In the genomic region with DNA sequence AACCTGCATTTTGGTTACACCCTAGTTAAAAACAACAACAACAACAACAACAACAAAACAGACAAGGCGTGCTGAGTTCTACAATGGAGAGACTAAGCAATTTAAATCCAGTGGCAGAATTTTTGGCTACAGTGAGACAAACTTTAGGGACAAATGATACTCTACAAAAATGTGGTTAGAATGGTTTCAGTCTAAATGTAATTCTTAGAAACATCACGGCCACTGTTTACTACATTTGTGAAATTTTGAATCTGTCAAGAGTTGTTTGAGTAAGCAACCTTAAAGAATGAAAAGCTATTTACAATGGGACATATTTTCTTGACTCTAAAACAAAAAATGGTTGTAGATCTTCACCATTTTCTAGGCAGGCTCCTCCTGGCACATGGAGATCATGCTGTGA, we compare ENCODE assay signal across 36 cellular contexts.
DNase-seq lines count a peak whose midpoint lies in the region; FAIRE-seq and TF ChIP-seq lines count a peak whose summit lies in the region.
"Had no signal": no experiment of that assay in that cellular context is flagged by ENCODE, and none has a peak within 500 bp of the region (broad histone marks: within the 10 kb centered on the region; RNA-seq: fewer than 3 reads in every experiment).

No MANE protein-coding gene starts in this region.

- H3K36me3 ChIP-seq in HUES48 (ENCODE audit: control insufficient read depth, insufficient read depth, low read length) (no peaks in the 10 kb centered on the region), astrocyte (ENCODE audit: insufficient read depth, low read length) (no peaks in the 10 kb centered on the region)
- H3K36me3 ChIP-seq: cardiac muscle cell, gastrocnemius medialis, SJCRH30 had no signal

- H3K36me3 Mint-ChIP-seq in astrocyte (ENCODE audit: low read depth, unreplicated experiment): no peaks in the 10 kb centered on the region
- no peaks in the 10 kb centered on the region for H3K36me3 Mint-ChIP-seq in osteocyte (ENCODE audit: unreplicated experiment)
- H3K36me3 Mint-ChIP-seq: activated naive CD4-positive, alpha-beta T cell treated with anti-CD3 and anti-CD28 coated beads, Interleukin-2, amount 50 U/mL, for 24 hours had no signal

- peak; percentile 39 for FAIRE-seq in astrocyte (lab: Jason Lieb, UNC)
- FAIRE-seq: endometrium, GM18507, kidney, urothelium cell line had no signal

- H3K27me3 ChIP-seq in HUES48 (ENCODE audit: control insufficient read depth, insufficient read depth, low read length) (no peaks in the 10 kb centered on the region), astrocyte (ENCODE audit: insufficient read depth, low read length) (no peaks in the 10 kb centered on the region)
- H3K27me3 ChIP-seq: BLaER1 treated with 17β-estradiol and CSF1 and Interleukin-3, amounts not matched to agents 10 nM and 100 nM; cardiac muscle cell; gastrocnemius medialis; hepatocyte; SJCRH30; testis had no signal

- H3K27ac Mint-ChIP-seq in astrocyte (ENCODE audit: unreplicated experiment) (no peak overlapping the region), osteocyte (ENCODE audit: unreplicated experiment) (peak overlapping the region; percentile 50)
- H3K27ac Mint-ChIP-seq: activated naive CD4-positive, alpha-beta T cell treated with anti-CD3 and anti-CD28 coated beads, Interleukin-2, amount 50 U/mL, for 24 hours; activated T-helper 17 cell treated with anti-CD3 and anti-CD28 coated beads, Interleukin-2, amount 50 U/mL, for 72 hours; IgD-negative memory B cell; progenitor cell of endocrine pancreas; T-cell had no signal

- H3K4me3 ChIP-seq in HUES48 (ENCODE audit: low read depth, low read length): peak overlapping the region; percentile 41
- no peak overlapping the region for H3K4me3 ChIP-seq in astrocyte (ENCODE audit: insufficient read depth, low read depth, low read length)
- H3K4me3 ChIP-seq: BLaER1 treated with 17β-estradiol and CSF1 and Interleukin-3, amounts not matched to agents 10 nM and 100 nM; cardiac muscle cell; gastrocnemius medialis; hepatocyte; SJCRH30; testis had no signal

- H3K79me2 ChIP-seq in astrocyte (ENCODE audit: insufficient read depth, low read length): no peaks in the 10 kb centered on the region
- H3K79me2 ChIP-seq: hepatocyte had no signal

- peak overlapping the region; percentile 97 for H3K27ac ChIP-seq in HUES48 (ENCODE audit: low read depth, low read length)
- no peak overlapping the region for H3K27ac ChIP-seq in astrocyte (ENCODE audit: low read depth, low read length)
- H3K27ac ChIP-seq: BLaER1 treated with 17β-estradiol and CSF1 and Interleukin-3, amounts not matched to agents 10 nM and 100 nM; cardiac muscle cell; gastrocnemius medialis; hepatocyte; SJCRH30; testis had no signal

- H3K9me3 Mint-ChIP-seq in astrocyte (ENCODE audit: unreplicated experiment) (no peaks in the 10 kb centered on the region), osteocyte (ENCODE audit: unreplicated experiment) (peaks cover under 1% of the 10 kb centered on the region)
- H3K9me3 Mint-ChIP-seq: activated naive CD4-positive, alpha-beta T cell treated with anti-CD3 and anti-CD28 coated beads, Interleukin-2, amount 50 U/mL, for 24 hours; activated T-helper 17 cell treated with anti-CD3 and anti-CD28 coated beads, Interleukin-2, amount 50 U/mL, for 72 hours; IgD-negative memory B cell; T-cell had no signal

- no peak for DNase-seq in astrocyte (ENCODE audit: low read depth)
- peak; percentile 10 for DNase-seq in iPS-NIHi11 (ENCODE audit: low spot score)
- DNase-seq in osteocyte (ENCODE audit: extremely low spot score, unreplicated experiment): no peak
- DNase-seq in NCI-H2081 treated with DMSO at 0.1 percent for 48 hours (lab: John Stamatoyannopoulos, UW): no peak
- no peak for DNase-seq in NCI-H524 (lab: John Stamatoyannopoulos, UW)
- DNase-seq in NAMALWA (ENCODE audit: low spot score): no peak
- DNase-seq in epidermal melanocyte (ENCODE audit: insufficient read length, low spot score): no peak
- DNase-seq: activated CD4-positive, alpha-beta T cell treated with anti-CD3 and anti-CD28 coated beads, Interleukin-2, amount 50 U/mL, for 48 hours; activated CD4-positive, CD25-positive, alpha-beta regulatory T cell; activated CD8-positive, alpha-beta memory T cell treated with anti-CD3 and anti-CD28 coated beads, Interleukin-2, amount 50 U/mL, for 48 hours; anterior cingulate cortex; COR-L47; cortex of kidney; DMS79; gastrocnemius medialis; GF-D8; kidney; NCI-H1105; NCI-H2029; NCI-H748 treated with DMSO at 0.1 percent for 48 hours; SJCRH30; stimulated activated CD4-positive, alpha-beta T cell treated with anti-CD3 and anti-CD28 coated beads, Interleukin-15, amount 100 ng/mL, for 24 hours; stimulated activated naive CD4-positive, alpha-beta T cell treated with Interleukin-2 at 50 U/mL for 16 hours; T-cell had no signal

- H4K20me1 ChIP-seq in astrocyte (ENCODE audit: insufficient read depth, low read length): no peaks in the 10 kb centered on the region
- H4K20me1 ChIP-seq: BLaER1 treated with 17β-estradiol and CSF1 and Interleukin-3, amounts not matched to agents 10 nM and 100 nM had no signal

- peak overlapping the region; percentile 1 for H3K4me2 ChIP-seq in astrocyte (ENCODE audit: low read length)
- H3K4me2 ChIP-seq: BLaER1 treated with 17β-estradiol and CSF1 and Interleukin-3, amounts not matched to agents 10 nM and 100 nM; hepatocyte had no signal

- peaks cover 8% of the 10 kb centered on the region for H3K4me1 Mint-ChIP-seq in astrocyte (ENCODE audit: low read depth, unreplicated experiment)
- peaks cover 21% of the 10 kb centered on the region for H3K4me1 Mint-ChIP-seq in osteocyte (ENCODE audit: unreplicated experiment)
- H3K4me1 Mint-ChIP-seq: activated naive CD4-positive, alpha-beta T cell treated with anti-CD3 and anti-CD28 coated beads, Interleukin-2, amount 50 U/mL, for 24 hours; activated T-helper 17 cell treated with anti-CD3 and anti-CD28 coated beads, Interleukin-2, amount 50 U/mL, for 72 hours; IgD-negative memory B cell; T-cell had no signal

- no peaks in the 10 kb centered on the region for H3K27me3 Mint-ChIP-seq in astrocyte (ENCODE audit: low read depth, unreplicated experiment)
- no peaks in the 10 kb centered on the region for H3K27me3 Mint-ChIP-seq in osteocyte (ENCODE audit: unreplicated experiment)
- H3K27me3 Mint-ChIP-seq: activated naive CD4-positive, alpha-beta T cell treated with anti-CD3 and anti-CD28 coated beads, Interleukin-2, amount 50 U/mL, for 24 hours; activated T-helper 17 cell treated with anti-CD3 and anti-CD28 coated beads, Interleukin-2, amount 50 U/mL, for 72 hours; IgD-negative memory B cell; progenitor cell of endocrine pancreas; T-cell had no signal

- H2AFZ ChIP-seq in astrocyte (ENCODE audit: low read depth, low read length): no peak overlapping the region
- H2AFZ ChIP-seq: hepatocyte had no signal

- TF ChIP-seq CTCF in astrocyte (IDR thresholded peaks at IDR 0.05; ENCODE audit: insufficient read depth, low read depth, low read length) (no peak), osteocyte (IDR thresholded peaks at IDR 0.05) (no peak)

- H3K9ac ChIP-seq in HUES48 (ENCODE audit: low read depth, low read length) (peak overlapping the region; percentile 54), astrocyte (ENCODE audit: low read length) (no peak overlapping the region)
- H3K9ac ChIP-seq: BLaER1 treated with 17β-estradiol and CSF1 and Interleukin-3, amounts not matched to agents 10 nM and 100 nM had no signal

- H3K9me3 ChIP-seq in HUES48 (ENCODE audit: control insufficient read depth, insufficient read depth, low read length) (no peaks in the 10 kb centered on the region), astrocyte (ENCODE audit: insufficient read depth, low read depth, low read length) (no peaks in the 10 kb centered on the region)
- H3K9me3 ChIP-seq: BLaER1 treated with 17β-estradiol and CSF1 and Interleukin-3, amounts not matched to agents 10 nM and 100 nM; gastrocnemius medialis; testis had no signal

- H3K4me1 ChIP-seq in HUES48 (ENCODE audit: control insufficient read depth, insufficient read depth, low read length) (peaks cover 23% of the 10 kb centered on the region), astrocyte (ENCODE audit: insufficient read depth, low read length) (no peaks in the 10 kb centered on the region)
- H3K4me1 ChIP-seq: BLaER1 treated with 17β-estradiol and CSF1 and Interleukin-3, amounts not matched to agents 10 nM and 100 nM; gastrocnemius medialis; SJCRH30; testis had no signal

- H3K4me3 Mint-ChIP-seq in astrocyte (ENCODE audit: unreplicated experiment) (no peak overlapping the region), osteocyte (ENCODE audit: unreplicated experiment) (peak overlapping the region; percentile 1)
- H3K4me3 Mint-ChIP-seq: activated naive CD4-positive, alpha-beta T cell treated with anti-CD3 and anti-CD28 coated beads, Interleukin-2, amount 50 U/mL, for 24 hours; activated T-helper 17 cell treated with anti-CD3 and anti-CD28 coated beads, Interleukin-2, amount 50 U/mL, for 72 hours; IgD-negative memory B cell; T-cell had no signal
